Comparison of ENCODE assay signal across 15 cellular contexts in the genomic region with DNA sequence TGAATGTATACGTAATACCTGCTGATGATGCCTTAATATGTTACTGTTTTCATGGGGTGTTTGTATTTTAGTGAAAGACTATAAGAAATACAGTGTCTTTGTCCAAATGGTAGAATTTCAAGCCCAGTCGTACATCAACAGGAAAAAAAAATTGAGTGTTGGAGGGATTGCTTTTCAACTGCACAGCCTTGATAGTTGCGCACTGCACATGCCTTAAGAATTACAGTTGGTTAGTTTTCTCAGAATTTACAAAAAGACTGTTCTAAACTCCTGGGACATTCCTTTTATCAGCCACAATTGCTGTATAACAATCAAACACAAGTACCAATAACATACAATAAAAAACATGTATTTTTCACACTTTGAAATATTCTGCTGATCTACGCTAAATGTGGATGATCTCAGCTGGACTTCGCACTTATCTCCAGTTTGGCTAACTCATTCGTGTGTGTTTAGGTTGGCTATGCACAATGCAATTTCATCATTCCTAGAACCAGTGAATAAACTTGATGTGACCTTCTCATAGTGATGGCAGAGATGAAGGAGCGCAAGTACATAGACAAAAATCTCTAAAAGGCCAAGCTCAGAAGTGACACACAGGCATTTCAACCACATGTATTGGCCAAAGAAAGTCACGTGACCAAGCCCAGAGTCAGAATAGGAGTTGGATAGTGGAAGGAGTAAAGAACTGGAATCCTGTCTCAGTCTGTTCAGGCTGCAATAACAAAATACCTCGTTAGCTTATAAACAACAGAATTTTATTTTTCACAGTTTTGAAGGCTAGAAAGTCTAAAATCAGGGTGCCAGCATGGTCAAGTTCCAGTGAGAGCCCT.
"Had no signal": no experiment of that assay in that cellular context is flagged by ENCODE, and none has a peak within 500 bp of the region (broad histone marks: within the 10 kb centered on the region; RNA-seq: fewer than 3 reads in every experiment).

No MANE protein-coding gene starts in this region.

- H2AFZ ChIP-seq: hepatocyte had no signal

- H3K36me3 ChIP-seq: esophagus squamous epithelium, sigmoid colon, uterus had no signal

- H3K9me3 Mint-ChIP-seq: naive thymus-derived CD4-positive, alpha-beta T cell; nephron progenitor cell; type B pancreatic cell had no signal

- H3K27me3 Mint-ChIP-seq: type B pancreatic cell had no signal

- H3K4me3 ChIP-seq: esophagus squamous epithelium, hepatocyte, psoas muscle, sigmoid colon, skin epidermis, uterus had no signal

- H3K27ac ChIP-seq: esophagus squamous epithelium, foreskin keratinocyte, hepatocyte, psoas muscle, sigmoid colon, skin epidermis, uterus had no signal

- H3K9me3 ChIP-seq: esophagus squamous epithelium, psoas muscle, sigmoid colon, uterus had no signal

- H3K4me2 ChIP-seq: hepatocyte had no signal

- FAIRE-seq: kidney had no signal

- H3K4me3 Mint-ChIP-seq: naive thymus-derived CD4-positive, alpha-beta T cell; nephron progenitor cell; type B pancreatic cell had no signal

- H3K4me1 ChIP-seq: esophagus squamous epithelium, foreskin keratinocyte, psoas muscle, sigmoid colon, uterus had no signal

- DNase-seq: esophagus squamous epithelium; foreskin keratinocyte; kidney; left cardiac atrium; mammary epithelial cell; naive thymus-derived CD4-positive, alpha-beta T cell; nephron progenitor cell; psoas muscle; retina; sigmoid colon; stimulated activated naive CD4-positive, alpha-beta T cell treated with Interleukin-2 at 50 U/mL for 16 hours; uterus had no signal

- H3K36me3 Mint-ChIP-seq: naive thymus-derived CD4-positive, alpha-beta T cell; type B pancreatic cell had no signal

- H3K4me1 Mint-ChIP-seq: naive thymus-derived CD4-positive, alpha-beta T cell; nephron progenitor cell had no signal

- H3K27me3 ChIP-seq: esophagus squamous epithelium, foreskin keratinocyte, hepatocyte, sigmoid colon, uterus had no signal

- H3K27ac Mint-ChIP-seq: naive thymus-derived CD4-positive, alpha-beta T cell; nephron progenitor cell; type B pancreatic cell had no signal

- H3K79me2 ChIP-seq: hepatocyte had no signal

- ATAC-seq: foreskin keratinocyte; left cardiac atrium; naive thymus-derived CD4-positive, alpha-beta T cell; psoas muscle had no signal
